ENCODE assay signal across 30 cellular contexts in the genomic region with DNA sequence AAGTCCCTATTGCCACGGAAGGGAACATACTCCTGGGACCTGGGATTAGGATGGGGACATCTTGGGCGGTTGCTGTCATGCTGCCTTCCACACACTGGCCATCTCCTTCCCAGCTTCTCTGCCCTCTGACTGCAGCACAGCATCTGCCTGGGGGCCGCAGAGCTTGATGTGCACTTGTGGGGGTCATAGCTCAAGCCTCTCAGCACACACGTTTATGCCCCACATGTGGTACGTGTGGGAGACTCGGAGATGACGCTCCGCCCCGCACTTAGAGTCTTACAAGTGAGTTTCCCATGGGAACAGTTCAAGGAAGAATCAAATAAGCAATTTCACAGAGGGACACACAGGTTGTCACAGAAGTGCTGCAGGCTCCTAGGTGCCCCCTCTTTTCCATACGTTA.
"Had no signal": no experiment of that assay in that cellular context is flagged by ENCODE, and none has a peak within 500 bp of the region (broad histone marks: within the 10 kb centered on the region; RNA-seq: fewer than 3 reads in every experiment).

No MANE protein-coding gene starts in this region.

- FAIRE-seq: colon, keratinocyte, pancreas had no signal

- H3K4me3 ChIP-seq: gastrocnemius medialis, lower lobe of right lung, mucosa of descending colon, pancreas, smooth muscle cell, testis, tibial artery had no signal

- H3K27me3 Mint-ChIP-seq: dendritic cell treated with granulocyte-macrophage colony-stimulating factor and Interleukin-4, amounts not matched to agents 40 ng/mL and 50 ng/mL, for 4 days; memory B cell; naive thymus-derived CD4-positive, alpha-beta T cell; progenitor cell of endocrine pancreas; type B pancreatic cell had no signal

- H3K27me3 ChIP-seq: gastrocnemius medialis, pancreas, testis, tibial artery had no signal

- H3K4me1 Mint-ChIP-seq: endodermal cell, memory B cell, nephron had no signal

- H3K4me1 ChIP-seq: gastrocnemius medialis, lower lobe of right lung, pancreas, testis, tibial artery had no signal

- DNase-seq: cerebellar nuclear complex; effector CD8-positive, alpha-beta T cell; endodermal cell; foreskin fibroblast; gastrocnemius medialis; head of caudate nucleus; left ventricle myocardium superior; lower lobe of right lung; mucosa of descending colon; naive thymus-derived CD4-positive, alpha-beta T cell; occipital lobe; pancreas; stimulated activated CD4-positive, alpha-beta T cell treated with anti-CD3 and anti-CD28 coated beads, Interleukin-2, amount 100 ng/mL, for 24 hours; stimulated activated CD4-positive, alpha-beta T cell treated with anti-CD3 and anti-CD28 coated beads, Interleukin-4, amount 100 ng/mL, for 24 hours; stimulated activated naive CD4-positive, alpha-beta T cell treated with Interleukin-2 at 50 U/mL for 16 hours; substantia nigra; testis; tibial artery had no signal

- H3K27ac Mint-ChIP-seq: dendritic cell treated with granulocyte-macrophage colony-stimulating factor and Interleukin-4, amounts not matched to agents 40 ng/mL and 50 ng/mL, for 4 days; endodermal cell; memory B cell; nephron; progenitor cell of endocrine pancreas; stimulated activated effector memory CD8-positive, alpha-beta T cell treated with anti-CD3 and anti-CD28 coated beads, Interleukin-12 subunit alpha, Interleukin-12 subunit beta, amount 100 ng/mL, for 72 hours; type B pancreatic cell had no signal

- H3K27ac ChIP-seq: epithelial cell of prostate, gastrocnemius medialis, lower lobe of right lung, pancreas, testis, tibial artery had no signal

- H3K9me3 ChIP-seq: gastrocnemius medialis, lower lobe of right lung, mucosa of descending colon, pancreas, testis, tibial artery had no signal

- ATAC-seq: esophagus mucosa; gastrocnemius medialis; left ventricle myocardium superior; lower lobe of right lung; mucosa of descending colon; naive thymus-derived CD4-positive, alpha-beta T cell; pancreas; sciatic nerve; stimulated activated effector memory CD8-positive, alpha-beta T cell treated with anti-CD3 and anti-CD28 coated beads, Interleukin-12 subunit alpha, Interleukin-12 subunit beta, amount 100 ng/mL, for 72 hours had no signal

- H3K9me3 Mint-ChIP-seq: dendritic cell treated with granulocyte-macrophage colony-stimulating factor and Interleukin-4, amounts not matched to agents 40 ng/mL and 50 ng/mL, for 4 days; memory B cell; naive thymus-derived CD4-positive, alpha-beta T cell; nephron; stimulated activated effector memory CD8-positive, alpha-beta T cell treated with anti-CD3 and anti-CD28 coated beads, Interleukin-12 subunit alpha, Interleukin-12 subunit beta, amount 100 ng/mL, for 72 hours; type B pancreatic cell had no signal

- H3K4me3 Mint-ChIP-seq: dendritic cell treated with granulocyte-macrophage colony-stimulating factor and Interleukin-4, amounts not matched to agents 40 ng/mL and 50 ng/mL, for 4 days; endodermal cell; memory B cell; naive thymus-derived CD4-positive, alpha-beta T cell; nephron; stimulated activated effector memory CD8-positive, alpha-beta T cell treated with anti-CD3 and anti-CD28 coated beads, Interleukin-12 subunit alpha, Interleukin-12 subunit beta, amount 100 ng/mL, for 72 hours; type B pancreatic cell had no signal
